9 cellular contexts compared by ENCODE assay signal in genomic region chr1:232951605-232952004, GRCh38. TPM values are rescaled to one million over a fixed set of nuclear protein-coding genes. Genes with fewer than 3 reads are reported as not detected.
A peak's percentile ranks its signal among the peaks of the same experiment; 100 is the strongest.
DNase-seq lines count a peak whose midpoint lies in the region; ATAC-seq and TF ChIP-seq lines count a peak whose summit lies in the region.
"Had no signal": no experiment of that assay in that cellular context is flagged by ENCODE, and none has a peak within 500 bp of the region (broad histone marks: within the 10 kb centered on the region; RNA-seq: fewer than 3 reads in every experiment).

No MANE protein-coding gene starts in this region.

- H3K36me3 Mint-ChIP-seq in endothelial cell (ENCODE audit: low read depth, unreplicated experiment): peaks cover 13% of the 10 kb centered on the region
- H3K36me3 Mint-ChIP-seq in osteocyte (ENCODE audit: unreplicated experiment): peaks cover 7% of the 10 kb centered on the region

- H3K4me1 ChIP-seq in DOHH2 (ENCODE audit: control insufficient read depth, low read length) (peaks cover 35% of the 10 kb centered on the region), OCI-LY3 (ENCODE audit: low read length) (peaks cover 19% of the 10 kb centered on the region)
- H3K4me1 ChIP-seq: prostate gland had no signal

- ATAC-seq in GM21360 (IDR thresholded peaks at IDR 0.05; ENCODE audit: unreplicated experiment): no peak
- no peak for ATAC-seq in GM21737 (IDR thresholded peaks at IDR 0.05; ENCODE audit: unreplicated experiment)

- H3K9me3 Mint-ChIP-seq in endothelial cell (ENCODE audit: unreplicated experiment): no peaks in the 10 kb centered on the region
- peaks cover 3% of the 10 kb centered on the region for H3K9me3 Mint-ChIP-seq in osteocyte (ENCODE audit: unreplicated experiment)

- H3K27me3 Mint-ChIP-seq in endothelial cell (ENCODE audit: unreplicated experiment) (no peaks in the 10 kb centered on the region), osteocyte (ENCODE audit: unreplicated experiment) (no peaks in the 10 kb centered on the region)

- H2AFZ ChIP-seq in OCI-LY3 (ENCODE audit: low read depth, low read length): no peak overlapping the region

- no peaks in the 10 kb centered on the region for H3F3A ChIP-seq in DOHH2 (ENCODE audit: control insufficient read depth, insufficient read depth)

- H3K27ac ChIP-seq in DOHH2 (ENCODE audit: low read depth, low read length) (peak overlapping the region; percentile 24; the same call in 1 of the 2 replicates), OCI-LY3 (ENCODE audit: low read length) (no peak overlapping the region)

- H3K4me3 Mint-ChIP-seq in endothelial cell (ENCODE audit: unreplicated experiment): peak overlapping the region; percentile 96
- H3K4me3 Mint-ChIP-seq in osteocyte (ENCODE audit: unreplicated experiment): peak overlapping the region; percentile 94

- H3K27ac Mint-ChIP-seq in endothelial cell (ENCODE audit: unreplicated experiment) (no peak overlapping the region), osteocyte (ENCODE audit: unreplicated experiment) (no peak overlapping the region)

- H3K27me3 ChIP-seq in DOHH2 (ENCODE audit: control insufficient read depth, low read length) (no peaks in the 10 kb centered on the region), OCI-LY3 (ENCODE audit: low read depth, low read length) (no peaks in the 10 kb centered on the region)

- H3K9ac ChIP-seq in OCI-LY3 (ENCODE audit: low read length): peak overlapping the region; percentile 89

- H4K20me1 ChIP-seq in DOHH2 (ENCODE audit: control insufficient read depth, insufficient read depth, low read depth, low read length) (no peaks in the 10 kb centered on the region; the same call in 1 of the 2 replicates), OCI-LY3 (ENCODE audit: insufficient read depth, low read length) (no peaks in the 10 kb centered on the region)

- H3K9me3 ChIP-seq in DOHH2 (ENCODE audit: control insufficient read depth, insufficient read depth, low read length) (no peaks in the 10 kb centered on the region), OCI-LY3 (ENCODE audit: insufficient read depth, low read length) (no peaks in the 10 kb centered on the region)
- H3K9me3 ChIP-seq: prostate gland had no signal

- no peaks in the 10 kb centered on the region; the same call in 1 of the 2 replicates for H3K9me2 ChIP-seq in DOHH2 (replicated peaks; ENCODE audit: control insufficient read depth, low read length)

- H3K79me2 ChIP-seq in DOHH2 (ENCODE audit: control insufficient read depth, low read length) (peaks cover 51% of the 10 kb centered on the region), OCI-LY3 (ENCODE audit: low read length) (peaks cover 29% of the 10 kb centered on the region)

- H3K36me3 ChIP-seq in DOHH2 (ENCODE audit: control insufficient read depth, low read length) (peaks cover 8% of the 10 kb centered on the region), OCI-LY3 (replicated peaks; ENCODE audit: low read depth, low read length) (peaks cover 8% of the 10 kb centered on the region)
- H3K36me3 ChIP-seq: prostate gland had no signal

- DNase-seq in endothelial cell (ENCODE audit: low spot score) (no peak), osteocyte (ENCODE audit: extremely low spot score, unreplicated experiment) (no peak), HuH-7.5 (ENCODE audit: low spot score) (no peak)
- no peak for DNase-seq in stimulated activated naive CD4-positive, alpha-beta T cell treated with Interleukin-2 at 50 U/mL for 16 hours (lab: John Stamatoyannopoulos, UW)

- H3K4me2 ChIP-seq in DOHH2 (ENCODE audit: low read length): peak overlapping the region; percentile 90
- H3K4me2 ChIP-seq in OCI-LY3 (ENCODE audit: low read length): peak overlapping the region; percentile 91

- peaks cover 47% of the 10 kb centered on the region for H3K4me1 Mint-ChIP-seq in endothelial cell (ENCODE audit: unreplicated experiment)
- peaks cover 30% of the 10 kb centered on the region for H3K4me1 Mint-ChIP-seq in osteocyte (ENCODE audit: unreplicated experiment)

- H3K4me3 ChIP-seq in DOHH2 (ENCODE audit: low read length) (peak overlapping the region; percentile 84), OCI-LY3 (ENCODE audit: low read length) (peak overlapping the region; percentile 94)

- TF ChIP-seq CTCF in DOHH2 (IDR thresholded peaks at IDR 0.05; ENCODE audit: low read depth, low read length, poor library complexity, severe bottlenecking): no peak
- no peak for TF ChIP-seq CTCF in OCI-LY3 (IDR thresholded peaks at IDR 0.05; ENCODE audit: low read depth, low read length)
- TF ChIP-seq CTCF in endothelial cell (IDR thresholded peaks at IDR 0.05; ENCODE audit: unreplicated experiment): no peak
- no peak for TF ChIP-seq CTCF in osteocyte (IDR thresholded peaks at IDR 0.05)

RNA-seq across cellular contexts. Expression of gene NTPCR, which starts 1.2 kb away (rescaled TPM):
- total RNA-seq in endothelial cell (ENCODE audit: unreplicated experiment) (57.1 TPM), osteocyte (28.3 and 29.6 TPM in 2 replicates)
